11 cellular contexts compared by ENCODE assay signal in genomic region chr5:173323799-173324114, GRCh38. TPM values are rescaled to one million over a fixed set of nuclear protein-coding genes. Genes with fewer than 3 reads are reported as not detected.
DNase-seq lines count a peak whose midpoint lies in the region; ATAC-seq, FAIRE-seq and TF ChIP-seq lines count a peak whose summit lies in the region.
"Had no signal": no experiment of that assay in that cellular context is flagged by ENCODE, and none has a peak within 500 bp of the region (broad histone marks: within the 10 kb centered on the region; RNA-seq: fewer than 3 reads in every experiment).

No MANE protein-coding gene starts in this region.

- no peak for DNase-seq in activated T-cell treated with anti-CD3 and anti-CD28 coated beads, Interleukin-2, amount 50 U/mL, for 24 hours
- no peak for DNase-seq in activated T-cell treated with anti-CD3 and anti-CD28 coated beads, Interleukin-2, amount 50 U/mL, for 48 hours
- DNase-seq in activated naive CD8-positive, alpha-beta T cell treated with anti-CD3 and anti-CD28 coated beads, Interleukin-2, amount 10 ng/mL, durations not matched to agents 7 days and 5 days = no peak
- DNase-seq in keratinocyte (ENCODE audit: low read depth, low spot score) = no peak
- DNase-seq in NAMALWA (ENCODE audit: low spot score) = no peak
- no peak for DNase-seq in GM12891 (ENCODE audit: insufficient read length, low spot score)
- DNase-seq in HCEC 1CT = no peak
- DNase-seq: mesendoderm, NCI-H146 had no signal

- H3K4me1 ChIP-seq in keratinocyte (ENCODE audit: control insufficient read depth, extremely low read depth, insufficient read depth, low read length) (peaks cover 40% of the 10 kb centered on the region), subcutaneous abdominal adipose tissue (ENCODE audit: control insufficient read depth in 5 of 5, insufficient read depth in 5 of 5, low read length in 5 of 5) (peaks cover 15 to 91% (median 81%) of the 10 kb centered on the region in 5 donors)

- H2AFZ ChIP-seq in keratinocyte (ENCODE audit: control insufficient read depth, low read length) = peak overlapping the region; percentile 16

- FAIRE-seq in keratinocyte (lab: Jason Lieb, UNC) (no peak), GM12891 (lab: Jason Lieb, UNC) (no peak)
- FAIRE-seq: HTR-8/SVneo had no signal

- H3K9me3 ChIP-seq in keratinocyte (ENCODE audit: control insufficient read depth, low read depth, low read length) (no peaks in the 10 kb centered on the region), subcutaneous abdominal adipose tissue (ENCODE audit: control insufficient read depth in 5 of 5, low read length in 5 of 5) (no peaks in the 10 kb centered on the region)

- H3K4me3 ChIP-seq in keratinocyte (ENCODE audit: control insufficient read depth in 2 of 3, extremely low read depth in 1 of 3, insufficient read depth in 2 of 3, low read depth in 1 of 3, low read length in 3 of 3) (no peak overlapping the region), subcutaneous abdominal adipose tissue (ENCODE audit: low read depth in 1 of 5, low read length in 5 of 5) (peak overlapping the region in 4 of 5 donors; percentile 13 to 52 (median 42))

- H3K4me1 Mint-ChIP-seq in activated T-cell treated with anti-CD3 and anti-CD28 coated beads, Interleukin-2, amount 50 U/mL, for 24 hours (ENCODE audit: low read depth) = peaks cover 29% of the 10 kb centered on the region
- peaks cover 31% of the 10 kb centered on the region for H3K4me1 Mint-ChIP-seq in activated naive CD8-positive, alpha-beta T cell treated with anti-CD3 and anti-CD28 coated beads, Interleukin-2, amount 10 ng/mL, durations not matched to agents 7 days and 5 days

- peaks cover 35% of the 10 kb centered on the region for H3K27me3 ChIP-seq in keratinocyte (ENCODE audit: control insufficient read depth, extremely low read depth, insufficient read depth, low read length)
- H3K27me3 ChIP-seq in subcutaneous abdominal adipose tissue (ENCODE audit: control insufficient read depth in 5 of 5, insufficient read depth in 4 of 5, low read length in 5 of 5) = peaks cover 0 to 20% (median 16%) of the 10 kb centered on the region in 5 donors

- H4K20me1 ChIP-seq in keratinocyte (ENCODE audit: control insufficient read depth, extremely low read depth, insufficient read depth, low read length) = peaks cover 3% of the 10 kb centered on the region

- no peak overlapping the region for H3K9ac ChIP-seq in keratinocyte (ENCODE audit: control insufficient read depth, extremely low read depth, insufficient read depth, low read length)
- peak overlapping the region in 2 of 5 donors; percentile 15 to 41 for H3K9ac ChIP-seq in subcutaneous abdominal adipose tissue (ENCODE audit: low read length in 5 of 5)

- TF ChIP-seq POLR2A in GM12891 (IDR thresholded peaks at IDR 0.05; ENCODE audit: low read depth, low read length) = no peak

- peak overlapping the region; percentile 33 for H3K4me2 ChIP-seq in keratinocyte (ENCODE audit: control insufficient read depth, extremely low read depth, insufficient read depth, low read depth, low read length)

- peaks cover 0 to 23% of the 10 kb centered on the region in 2 experiments for H3K36me3 ChIP-seq in keratinocyte (ENCODE audit: control insufficient read depth in 2 of 2, extremely low read depth in 1 of 2, insufficient read depth in 2 of 2, low read length in 2 of 2)
- H3K36me3 ChIP-seq in subcutaneous abdominal adipose tissue (ENCODE audit: control insufficient read depth in 5 of 5, insufficient read depth in 5 of 5, low read length in 5 of 5) = no peaks in the 10 kb centered on the region

- POLR2A ChIA-PET in activated naive CD8-positive, alpha-beta T cell treated with anti-CD3 and anti-CD28 coated beads, Interleukin-2, amount 10 ng/mL, durations not matched to agents 7 days and 5 days (lab: Charles Lee) = no interaction called here

- dilution Hi-C loops in keratinocyte (cut with MboI; ENCODE audit: extremely low pct_ligation_motif_present, low sequenced_read_pairs) = no loop called here

- no peak for TF ChIP-seq CTCF in keratinocyte (optimal IDR thresholded peaks at IDR 0.05 in 1 of 3, IDR thresholded peaks at IDR 0.05 in 1 of 3, conservative IDR thresholded peaks at IDR 0.05 in 1 of 3; ENCODE audit: extremely low read depth in 1 of 3, insufficient read depth in 2 of 3, low read length in 3 of 3)

- no peaks in the 10 kb centered on the region for H3K9me3 Mint-ChIP-seq in activated T-cell treated with anti-CD3 and anti-CD28 coated beads, Interleukin-2, amount 50 U/mL, for 24 hours
- no peaks in the 10 kb centered on the region for H3K9me3 Mint-ChIP-seq in activated naive CD8-positive, alpha-beta T cell treated with anti-CD3 and anti-CD28 coated beads, Interleukin-2, amount 10 ng/mL, durations not matched to agents 7 days and 5 days

- no peak for ATAC-seq in activated naive CD8-positive, alpha-beta T cell treated with anti-CD3 and anti-CD28 coated beads, Interleukin-2, amount 10 ng/mL, durations not matched to agents 7 days and 5 days (ENCODE audit: low read depth)

- H3K27ac ChIP-seq in keratinocyte (ENCODE audit: control insufficient read depth, insufficient read depth, low read length) (no peak overlapping the region), subcutaneous abdominal adipose tissue (ENCODE audit: low read depth, low read length) (no peak overlapping the region)

- H3K4me3 Mint-ChIP-seq in activated T-cell treated with anti-CD3 and anti-CD28 coated beads, Interleukin-2, amount 50 U/mL, for 24 hours = peak overlapping the region; percentile 13
- H3K4me3 Mint-ChIP-seq in activated naive CD8-positive, alpha-beta T cell treated with anti-CD3 and anti-CD28 coated beads, Interleukin-2, amount 10 ng/mL, durations not matched to agents 7 days and 5 days = peak overlapping the region; percentile 77

- peaks cover 72% of the 10 kb centered on the region for H3K27me3 Mint-ChIP-seq in activated T-cell treated with anti-CD3 and anti-CD28 coated beads, Interleukin-2, amount 50 U/mL, for 24 hours
- peaks cover 12% of the 10 kb centered on the region for H3K27me3 Mint-ChIP-seq in activated naive CD8-positive, alpha-beta T cell treated with anti-CD3 and anti-CD28 coated beads, Interleukin-2, amount 10 ng/mL, durations not matched to agents 7 days and 5 days

- no peak overlapping the region for H3K27ac Mint-ChIP-seq in activated T-cell treated with anti-CD3 and anti-CD28 coated beads, Interleukin-2, amount 50 U/mL, for 24 hours
- peak overlapping the region; percentile 59 for H3K27ac Mint-ChIP-seq in activated naive CD8-positive, alpha-beta T cell treated with anti-CD3 and anti-CD28 coated beads, Interleukin-2, amount 10 ng/mL, durations not matched to agents 7 days and 5 days

- H3K36me3 Mint-ChIP-seq in activated T-cell treated with anti-CD3 and anti-CD28 coated beads, Interleukin-2, amount 50 U/mL, for 24 hours (ENCODE audit: low read depth) = peaks cover 36% of the 10 kb centered on the region
- peaks cover 48% of the 10 kb centered on the region for H3K36me3 Mint-ChIP-seq in activated naive CD8-positive, alpha-beta T cell treated with anti-CD3 and anti-CD28 coated beads, Interleukin-2, amount 10 ng/mL, durations not matched to agents 7 days and 5 days

- H3K79me2 ChIP-seq in keratinocyte (ENCODE audit: control insufficient read depth, insufficient read depth, low read length) = no peaks in the 10 kb centered on the region

- no peaks in the 10 kb centered on the region for H3K9me1 ChIP-seq in keratinocyte (ENCODE audit: control insufficient read depth, extremely low read depth, insufficient read depth, low read length)

TF ChIP-seq in GM12891, 5 proteins besides CTCF, POLR2A, EP300 and RAD21:
- no peak for TF ChIP-seq SPI1 (IDR thresholded peaks at IDR 0.05; ENCODE audit: low read depth, low read length)
TF ChIP-seq in GM12891: peak in this region for 0.

RNA-seq across cellular contexts. Expression of gene STC2, which starts 4.5 kb away (rescaled TPM):
- total RNA-seq in activated naive CD8-positive, alpha-beta T cell treated with anti-CD3 and anti-CD28 coated beads, Interleukin-2, amount 10 ng/mL, durations not matched to agents 7 days and 5 days = 10 to 100 TPM; 10.9 to 14.7 TPM
- polyA plus RNA-seq in keratinocyte = 1.9 to 4.3 TPM (median 4.1 TPM) in 3 replicates
- polyA plus RNA-seq in keratinocyte (2011; ENCODE audit: low read depth) = 8.5 TPM
- polyA plus RNA-seq in keratinocyte (2011; cell fraction: cytosol; rRNA removed) = 2.2 and 2.6 TPM in 2 replicates
- polyA plus RNA-seq in keratinocyte (2011; cell fraction: nucleus; rRNA removed) = 9.3 and 16.7 TPM in 2 replicates
- polyA plus RNA-seq in keratinocyte (2012; ENCODE audit: low replicate concordance) = 4.7 and 14.4 TPM in 2 replicates
- polyA minus RNA-seq in keratinocyte = 0.82 to 2.5 TPM (median 2.3 TPM) in 3 replicates
- polyA minus RNA-seq in keratinocyte (2011; cell fraction: cytosol; rRNA and poly(A)+ RNA removed) = 10.6 TPM
- 8.4 and 8.5 TPM in 2 replicates for polyA minus RNA-seq in keratinocyte (2011; cell fraction: nucleus; rRNA and poly(A)+ RNA removed)
- polyA plus RNA-seq in GM12891 (2012; ENCODE audit: low read depth, missing spikeins) = 12.0 TPM

Comparison
In these comparisons a context has a peak if more than half of its experiments do, and no peak if none do; other contexts are left out.
1. H3K4me3 ChIP-seq: peak in subcutaneous abdominal adipose tissue (4 of 5); none in keratinocyte (0 of 3).